ENCODE assay signal across 13 cellular contexts in the genomic region with DNA sequence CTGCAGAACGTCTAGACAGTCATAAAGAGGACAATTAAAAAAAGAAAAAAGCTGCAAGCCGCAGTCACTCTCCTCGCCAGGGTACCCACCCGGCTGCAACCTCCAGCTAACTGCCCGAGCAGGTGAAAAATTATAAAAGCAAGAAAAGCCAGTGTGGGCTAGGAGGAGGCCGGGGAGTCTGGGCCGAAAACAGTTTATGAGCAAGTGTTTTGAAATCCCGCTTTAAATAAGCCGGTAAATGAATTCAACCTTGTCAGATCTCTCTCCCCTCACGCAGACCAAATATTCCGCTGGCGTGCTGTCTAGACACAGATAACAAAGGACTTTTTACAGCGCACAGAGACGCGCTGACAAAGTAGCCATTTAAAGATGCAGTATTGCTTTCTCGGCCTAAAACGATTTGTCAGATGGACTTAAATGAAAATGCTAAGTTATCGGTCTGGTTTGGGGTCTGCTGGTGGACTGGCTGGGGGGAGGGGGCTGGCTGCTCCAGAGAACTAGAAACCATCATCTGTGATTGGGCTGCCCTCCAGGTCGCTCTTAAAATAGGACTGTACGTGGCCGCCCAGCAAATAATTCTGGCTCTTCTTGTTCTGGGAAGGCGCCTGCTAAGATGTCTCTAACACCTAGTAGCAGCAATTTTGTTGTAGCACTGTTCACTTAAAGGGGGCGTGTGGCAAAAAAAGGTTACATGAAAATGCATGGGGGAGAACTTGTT. TPM values are rescaled to one million over a fixed set of nuclear protein-coding genes. Genes with fewer than 3 reads are reported as not detected.
A peak's percentile ranks its signal among the peaks of the same experiment; 100 is the strongest.
DNase-seq lines count a peak whose midpoint lies in the region; ATAC-seq, FAIRE-seq and TF ChIP-seq lines count a peak whose summit lies in the region.
"Had no signal": no experiment of that assay in that cellular context is flagged by ENCODE, and none has a peak within 500 bp of the region (broad histone marks: within the 10 kb centered on the region; RNA-seq: fewer than 3 reads in every experiment).

No MANE protein-coding gene starts in this region.

- TF ChIP-seq EP300 in H1 (IDR thresholded peaks at IDR 0.05; ENCODE audit: borderline replicate concordance in 1 of 2, low read depth in 2 of 2, low read length in 2 of 2), result no peak

- peaks cover 4 to 58% of the 10 kb centered on the region in 2 experiments; a peak in 3 of 4 replicates for H3K79me2 ChIP-seq in H1 (ENCODE audit: control insufficient read depth in 1 of 2, insufficient read depth in 2 of 2, low read length in 2 of 2)

- H3K4me2 ChIP-seq in H1 (ENCODE audit: insufficient read depth in 1 of 2, low read depth in 2 of 2, low read length in 2 of 2), result peak overlapping the region; percentile 29 to 39; a peak in 2 of 4 replicates

- ATAC-seq in naive B cell (ENCODE audit: low read depth in 2 of 2), result no peak
- no peak for ATAC-seq in naive thymus-derived CD8-positive, alpha-beta T cell
- ATAC-seq in HG02798 (IDR thresholded peaks at IDR 0.05; ENCODE audit: poor library complexity, unreplicated experiment), result no peak
- ATAC-seq in GM21381 (IDR thresholded peaks at IDR 0.05; ENCODE audit: unreplicated experiment), result no peak
- ATAC-seq: activated CD4-positive, CD25-positive, alpha-beta regulatory T cell treated with anti-CD3 and anti-CD28 coated beads, Interleukin-2, amount 50 U/mL, for 24 hours had no signal

- H3K9ac ChIP-seq in H1 (replicated peaks in 1 of 4; ENCODE audit: extremely low read depth in 1 of 4, low read depth in 3 of 4, low read length in 3 of 4), result no peak overlapping the region

- no peak for FAIRE-seq in H1 (lab: Jason Lieb, UNC)

- CTCF ChIA-PET in H1 (lab: Charles Lee; ENCODE audit: partially characterized antibody), result interaction anchor here (1.3 to 4.0 kb wide), 4 partner anchors 10 to 63 kb away, joined by 3 to 20 read pairs (median 5); no protein-coding TSS in a partner anchor

- H3K36me3 ChIP-seq in H1 (ENCODE audit: control insufficient read depth in 2 of 4, insufficient read depth in 4 of 4, low read length in 3 of 4), result no peaks in the 10 kb centered on the region
- H3K36me3 ChIP-seq: cardiac muscle cell had no signal

- H3K23me2 ChIP-seq in H1 (ENCODE audit: low read depth, low read length), result no peaks in the 10 kb centered on the region

- H4K5ac ChIP-seq in H1 (ENCODE audit: insufficient read length, low read depth, low read length), result no peak overlapping the region

- H3K4ac ChIP-seq in H1 (replicated peaks; ENCODE audit: insufficient read length, low read depth, low read length), result no peak overlapping the region

- POLR2A ChIA-PET in H1 (lab: Charles Lee; ENCODE audit: partially characterized antibody), result interaction anchor here (0.6 to 9.4 kb wide), 4 partner anchors 23 to 645 kb away, joined by 3 to 59 read pairs (median 8); a partner anchor contains a TSS
- POLR2A ChIA-PET in naive thymus-derived CD8-positive, alpha-beta T cell (lab: Charles Lee), result interaction anchor here (1.1 kb wide), 1 partner anchor 27 kb away, joined by 3 read pairs; no protein-coding TSS in a partner anchor

- no peaks in the 10 kb centered on the region for H3K9me3 ChIP-seq in H1 (ENCODE audit: insufficient read depth in 2 of 2, low read depth in 1 of 2, low read length in 1 of 2)

- no peak overlapping the region for H3K56ac ChIP-seq in H1 (replicated peaks; ENCODE audit: insufficient read length, low read depth, low read length)

- TF ChIP-seq CTCF in 22Rv1 (IDR thresholded peaks at IDR 0.05) (no peak), H1 (IDR thresholded peaks at IDR 0.05; ENCODE audit: control extremely low read depth in 1 of 3, insufficient read depth in 1 of 3, low read depth in 1 of 3, low read length in 3 of 3) (no peak), HFFc6 (IDR thresholded peaks at IDR 0.05) (no peak)

- H3K4me3 ChIP-seq in H1 (ENCODE audit: extremely low read depth in 1 of 4, insufficient read depth in 2 of 4, low read depth in 3 of 4, low read length in 4 of 4), result no peak overlapping the region
- H3K4me3 ChIP-seq: cardiac muscle cell had no signal

- no peak overlapping the region for H2BK15ac ChIP-seq in H1 (ENCODE audit: low read length)

- no peak overlapping the region for H3K14ac ChIP-seq in H1 (ENCODE audit: insufficient read length)

- H3K27me3 Mint-ChIP-seq in naive B cell (no peaks in the 10 kb centered on the region), HFFc6 (ENCODE audit: insufficient read depth) (peaks cover 13% of the 10 kb centered on the region)
- H3K27me3 Mint-ChIP-seq in naive thymus-derived CD8-positive, alpha-beta T cell, result no peaks in the 10 kb centered on the region
- H3K27me3 Mint-ChIP-seq: stimulated activated naive CD8-positive, alpha-beta T cell treated with anti-CD3 and anti-CD28 coated beads, Interleukin-15, Interleukin-2, amounts not matched to agents 100 ng/mL and 50 ng/mL, for 24 hours had no signal

- H4K20me1 ChIP-seq in H1 (replicated peaks in 1 of 2; ENCODE audit: control insufficient read depth in 1 of 2, insufficient read depth in 2 of 2, low read length in 2 of 2), result peaks cover 11 to 14% of the 10 kb centered on the region in 2 experiments

- WGBS in H1 (ENCODE audit: extremely low coverage in 1 of 2, insufficient coverage in 1 of 2, insufficient read length in 1 of 2, insufficient replicate concordance in 2 of 2, low coverage in 1 of 2, low lambda C conversion rate in 2 of 2, missing lambda C conversion rate in 1 of 2), 2 experiments, result 84% methylated on average over 23 of the region's 23 CpGs; no CpG with 5 or more reads in 1 of the 2 experiments

- no peak for TF ChIP-seq RAD21 in H1 (IDR thresholded peaks at IDR 0.05 in 1 of 2, conservative IDR thresholded peaks at IDR 0.05 in 1 of 2; ENCODE audit: low read depth in 2 of 2, low read length in 2 of 2)

- H3K4me1 ChIP-seq in H1 (replicated peaks in 1 of 4; ENCODE audit: control insufficient read depth in 3 of 4, insufficient read depth in 4 of 4, low read length in 3 of 4), result peaks cover 5 to 41% (median 16%) of the 10 kb centered on the region in 4 experiments

- peak overlapping the region; percentile 93 for H3K27ac ChIP-seq in 22Rv1
- H3K27ac ChIP-seq in H1 (ENCODE audit: low read depth, low read length), result no peak overlapping the region
- H3K27ac ChIP-seq: cardiac muscle cell had no signal

- H3K27ac Mint-ChIP-seq in naive B cell, result peak overlapping the region in 5 of 6 donors; percentile 21 to 100 (median 91)
- no peak overlapping the region for H3K27ac Mint-ChIP-seq in HFFc6
- peak overlapping the region in 1 of 10 donors; percentile 68 for H3K27ac Mint-ChIP-seq in naive thymus-derived CD8-positive, alpha-beta T cell
- H3K27ac Mint-ChIP-seq: stimulated activated naive CD8-positive, alpha-beta T cell treated with anti-CD3 and anti-CD28 coated beads, Interleukin-15, Interleukin-2, amounts not matched to agents 100 ng/mL and 50 ng/mL, for 24 hours had no signal

- H3K23ac ChIP-seq in H1 (ENCODE audit: insufficient read length), result no peak overlapping the region

- no peak for TF ChIP-seq POLR2A in H1 (IDR thresholded peaks at IDR 0.05; ENCODE audit: control extremely low read depth in 1 of 2, low read depth in 2 of 2, low read length in 2 of 2)

- DNase-seq in NCI-H1105 treated with DMSO at 0.1 percent for 48 hours (lab: John Stamatoyannopoulos, UW), result peak; percentile 78
- DNase-seq in H1 (ENCODE audit: low read depth in 1 of 2, low spot score in 2 of 2), result no peak
- DNase-seq in naive B cell, result no peak
- DNase-seq in HFFc6, result no peak
- no peak for DNase-seq in naive thymus-derived CD8-positive, alpha-beta T cell
- DNase-seq: NCI-H2107; stimulated activated CD4-positive, alpha-beta T cell treated with anti-CD3 and anti-CD28 coated beads, Interleukin-2, amount 100 ng/mL, for 24 hours had no signal

- no peak overlapping the region for H2AK5ac ChIP-seq in H1 (ENCODE audit: low read depth, low read length)

- H3K18ac ChIP-seq in H1 (ENCODE audit: extremely low read depth, low read length), result no peak overlapping the region

- H3K4me3 Mint-ChIP-seq in naive B cell, result peak overlapping the region in 6 of 8 donors; percentile 32 to 89 (median 66)
- H3K4me3 Mint-ChIP-seq in HFFc6, result no peak overlapping the region
- no peak overlapping the region for H3K4me3 Mint-ChIP-seq in naive thymus-derived CD8-positive, alpha-beta T cell
- H3K4me3 Mint-ChIP-seq: stimulated activated naive CD8-positive, alpha-beta T cell treated with anti-CD3 and anti-CD28 coated beads, Interleukin-15, Interleukin-2, amounts not matched to agents 100 ng/mL and 50 ng/mL, for 24 hours had no signal

- H3K9me3 Mint-ChIP-seq in naive B cell (peaks cover 0 to 1% (median 0%) of the 10 kb centered on the region in 7 donors), HFFc6 (no peaks in the 10 kb centered on the region)
- no peaks in the 10 kb centered on the region for H3K9me3 Mint-ChIP-seq in naive thymus-derived CD8-positive, alpha-beta T cell
- H3K9me3 Mint-ChIP-seq: stimulated activated naive CD8-positive, alpha-beta T cell treated with anti-CD3 and anti-CD28 coated beads, Interleukin-15, Interleukin-2, amounts not matched to agents 100 ng/mL and 50 ng/mL, for 24 hours had no signal

- H2AFZ ChIP-seq in H1 (ENCODE audit: low read length), result no peak overlapping the region

- H3K36me3 Mint-ChIP-seq in naive B cell (peaks cover 6 to 7% of the 10 kb centered on the region in 2 donors), HFFc6 (ENCODE audit: low read depth) (no peaks in the 10 kb centered on the region)
- H3K36me3 Mint-ChIP-seq in naive thymus-derived CD8-positive, alpha-beta T cell, result no peaks in the 10 kb centered on the region

- H2BK120ac ChIP-seq in H1 (replicated peaks; ENCODE audit: low read depth, low read length), result no peak overlapping the region

- H3K4me1 Mint-ChIP-seq in naive B cell, result peaks cover 79 to 96% (median 95%) of the 10 kb centered on the region in 3 donors
- H3K4me1 Mint-ChIP-seq in HFFc6 (ENCODE audit: low read depth), result no peaks in the 10 kb centered on the region
- peaks cover 18 to 80% (median 19%) of the 10 kb centered on the region in 4 donors for H3K4me1 Mint-ChIP-seq in naive thymus-derived CD8-positive, alpha-beta T cell

- H3K79me1 ChIP-seq in H1 (ENCODE audit: low read depth, low read length), result peaks cover 26% of the 10 kb centered on the region

- H4K91ac ChIP-seq in H1 (replicated peaks; ENCODE audit: insufficient read length, low read length), result no peak overlapping the region

- H4K8ac ChIP-seq in H1 (ENCODE audit: extremely low read depth, insufficient read depth, low read length), result no peak overlapping the region

- H2BK12ac ChIP-seq in H1 (ENCODE audit: low read depth, low read length), result no peak overlapping the region

- no peak overlapping the region for H2BK20ac ChIP-seq in H1 (ENCODE audit: low read length)

- H3K27me3 ChIP-seq in H1 (replicated peaks in 1 of 4; ENCODE audit: control insufficient read depth in 3 of 4, extremely low read depth in 1 of 4, insufficient read depth in 3 of 4, low read length in 3 of 4), result no peaks in the 10 kb centered on the region
- H3K27me3 ChIP-seq: cardiac muscle cell had no signal

- H2BK5ac ChIP-seq in H1 (ENCODE audit: low read depth, low read length), result no peak overlapping the region

RNA-seq across cellular contexts. Expression of a gene that starts 24.5 kb away (rescaled TPM):
- 20.0 and 20.5 TPM in 2 replicates for total RNA-seq in H1 (2021; fragmentation: NEBNext Ultra II Directional; extraction: Animal tissue kit (Norgen Biotek cat#: 25700))
- polyA plus RNA-seq in H1 (2011; rRNA removed) (12.7 and 18.1 TPM in 2 replicates), naive B cell (ENCODE audit: low read depth in 6 of 6) (10 to 100 TPM in 5 of 6 donors, 1 to 10 TPM in 1; 7.6 to 18.7 (median 12.5) TPM)
- polyA plus RNA-seq in H1 (2011; cell fraction: cytosol; rRNA removed), result 10.3 TPM
- polyA plus RNA-seq in H1 (2011; cell fraction: nucleus; rRNA removed), result 21.0 TPM
- 3.8 to 11.4 TPM (median 10.2 TPM) in 4 replicates for polyA plus RNA-seq in H1 (2012, experiment 1 of 2)
- 7.9 TPM for polyA plus RNA-seq in H1 (2012, experiment 2 of 2)
- polyA plus RNA-seq in H1 (2013, experiment 1 of 2), result 17.9 TPM
- 19.1 TPM for polyA plus RNA-seq in H1 (2013, experiment 2 of 2)
- 5.6 and 6.0 TPM in 2 replicates for polyA minus RNA-seq in H1 (2011; rRNA and poly(A)+ RNA removed)
- polyA minus RNA-seq in H1 (2011; cell fraction: cytosol; rRNA and poly(A)+ RNA removed), result 15.3 TPM
- 12.0 TPM for polyA minus RNA-seq in H1 (2011; cell fraction: nucleus; rRNA and poly(A)+ RNA removed)
- 1 to 10 TPM; 4.7 to 8.0 (median 5.3) TPM for total RNA-seq in HFFc6 (2021; fragmentation: NEBNext Ultra II Directional; extraction: Animal tissue kit (Norgen Biotek cat#: 25700))
- total RNA-seq in naive thymus-derived CD8-positive, alpha-beta T cell, result 10 to 100 TPM; 12.2 to 14.3 TPM
- 1 to 10 TPM; 1.6 to 5.0 (median 3.5) TPM for polyA plus RNA-seq in naive thymus-derived CD8-positive, alpha-beta T cell

Comparison
In these comparisons a context has a peak if more than half of its experiments do, and no peak if none do; other contexts are left out.
1. H3K4me3 Mint-ChIP-seq: peak in naive B cell (6 of 8); none in HFFc6 (single experiment) and naive thymus-derived CD8-positive, alpha-beta T cell (0 of 10).